9 cellular contexts compared by ENCODE assay signal in genomic region chr6:149990672-149991402, GRCh38. TPM values are rescaled to one million over a fixed set of nuclear protein-coding genes. Genes with fewer than 3 reads are reported as not detected.
DNase-seq lines count a peak whose midpoint lies in the region; ATAC-seq, FAIRE-seq and TF ChIP-seq lines count a peak whose summit lies in the region.
"Had no signal": no experiment of that assay in that cellular context is flagged by ENCODE, and none has a peak within 500 bp of the region (broad histone marks: within the 10 kb centered on the region; RNA-seq: fewer than 3 reads in every experiment).

No MANE protein-coding gene starts in this region.

- H3K27ac Mint-ChIP-seq in stimulated activated effector memory CD8-positive, alpha-beta T cell treated with anti-CD3 and anti-CD28 coated beads, Interleukin-12 subunit alpha, Interleukin-12 subunit beta, amount 100 ng/mL, for 72 hours = no peak overlapping the region

- no peak for TF ChIP-seq EP300 in A549 (IDR thresholded peaks at IDR 0.05)

- 0 out of 3 replicates have a peak, but pooled peaks cover 6% of the 10 kb centered on the region for H3K4me1 ChIP-seq in A549
- H3K4me1 ChIP-seq in right cardiac atrium (ENCODE audit: control insufficient read depth, insufficient read depth, low read length) = peaks cover 3% of the 10 kb centered on the region

- H3K27ac ChIP-seq in A549 (no peak overlapping the region), SU-DHL-6 (ENCODE audit: low read depth, low read length) (no peak overlapping the region), right cardiac atrium (ENCODE audit: low read length) (no peak overlapping the region)

- peaks cover 6% of the 10 kb centered on the region for H3K36me3 Mint-ChIP-seq in stimulated activated effector memory CD8-positive, alpha-beta T cell treated with anti-CD3 and anti-CD28 coated beads, Interleukin-12 subunit alpha, Interleukin-12 subunit beta, amount 100 ng/mL, for 72 hours

- no peaks in the 10 kb centered on the region for H3F3A ChIP-seq in SU-DHL-6 (ENCODE audit: insufficient read depth)

- H3K4me3 ChIP-seq in A549 (peak overlapping the region; percentile 45), SU-DHL-6 (ENCODE audit: insufficient read depth, low read length, poor library complexity, severe bottlenecking) (no peak overlapping the region), right cardiac atrium (ENCODE audit: low read length) (peak overlapping the region; percentile 23)

- ATAC-seq in A549 (peak; percentile 51 to 71), right cardiac atrium (no peak), GM21619 (IDR thresholded peaks at IDR 0.05; ENCODE audit: unreplicated experiment) (no peak)
- ATAC-seq in stimulated activated effector memory CD8-positive, alpha-beta T cell treated with anti-CD3 and anti-CD28 coated beads, Interleukin-12 subunit alpha, Interleukin-12 subunit beta, amount 100 ng/mL, for 72 hours = peak; percentile 70

- H3K27me3 ChIP-seq in SU-DHL-6 (ENCODE audit: low read length) (no peaks in the 10 kb centered on the region), right cardiac atrium (ENCODE audit: control insufficient read depth, insufficient read depth) (peaks cover 7% of the 10 kb centered on the region)

- FAIRE-seq in A549 (lab: Jason Lieb, UNC) = no peak
- FAIRE-seq in GM18507 (lab: Jason Lieb, UNC) = peak; percentile 73
- FAIRE-seq: endometrium had no signal

- H3K4me1 Mint-ChIP-seq in stimulated activated effector memory CD8-positive, alpha-beta T cell treated with anti-CD3 and anti-CD28 coated beads, Interleukin-12 subunit alpha, Interleukin-12 subunit beta, amount 100 ng/mL, for 72 hours = peaks cover 40% of the 10 kb centered on the region

- peak overlapping the region; percentile 84 for H3K4me2 ChIP-seq in A549
- H3K4me2 ChIP-seq in SU-DHL-6 (ENCODE audit: low read depth, low read length, poor library complexity, severe bottlenecking) = peak overlapping the region; percentile 43

- POLR2A ChIA-PET in A549 (lab: Yijun Ruan, JAX) = interaction anchor here (0.6 kb wide), 1 partner anchor 29 kb away, joined by 3 read pairs; no protein-coding TSS in a partner anchor

- no peaks in the 10 kb centered on the region for H3K9me2 ChIP-seq in SU-DHL-6 (replicated peaks; ENCODE audit: insufficient read depth, low read length)

- WGBS in A549 (ENCODE audit: missing lambda C conversion rate) = 10% methylated on average over 23 of the region's 48 CpGs
- WGBS in right cardiac atrium = 1% methylated on average over 48 of the region's 48 CpGs

- H3K9me3 ChIP-seq in A549 (peaks cover 14% of the 10 kb centered on the region; the same call in 2 of the 3 replicates), SU-DHL-6 (ENCODE audit: insufficient read depth, low read length) (no peaks in the 10 kb centered on the region), right cardiac atrium (ENCODE audit: control insufficient read depth, low read length) (no peaks in the 10 kb centered on the region)

- CTCF ChIA-PET in A549 (lab: Yijun Ruan, JAX) = interaction anchor here (0.6 to 1.6 kb wide), 4 partner anchors 15 to 366 kb away, joined by 3 read pairs; no protein-coding TSS in a partner anchor

- no peak for TF ChIP-seq RAD21 in A549 (conservative IDR thresholded peaks at IDR 0.05 in 1 of 2, IDR thresholded peaks at IDR 0.05 in 1 of 2)

- H3K79me2 ChIP-seq in SU-DHL-6 (ENCODE audit: insufficient read depth, low read length) = no peaks in the 10 kb centered on the region

- H3K9me3 Mint-ChIP-seq in stimulated activated effector memory CD8-positive, alpha-beta T cell treated with anti-CD3 and anti-CD28 coated beads, Interleukin-12 subunit alpha, Interleukin-12 subunit beta, amount 100 ng/mL, for 72 hours = peaks cover 5% of the 10 kb centered on the region

- no peaks in the 10 kb centered on the region for H4K20me1 ChIP-seq in SU-DHL-6 (ENCODE audit: low read depth, low read length)

- peak overlapping the region; percentile 71 for H3K4me3 Mint-ChIP-seq in stimulated activated effector memory CD8-positive, alpha-beta T cell treated with anti-CD3 and anti-CD28 coated beads, Interleukin-12 subunit alpha, Interleukin-12 subunit beta, amount 100 ng/mL, for 72 hours

- H3K9ac ChIP-seq in SU-DHL-6 (ENCODE audit: low read length) = no peak overlapping the region

- no peak overlapping the region for H2AFZ ChIP-seq in SU-DHL-6 (ENCODE audit: low read depth, low read length, severe bottlenecking)

- TF ChIP-seq CTCF in A549 (IDR thresholded peaks at IDR 0.05) (no peak), SU-DHL-6 (IDR thresholded peaks at IDR 0.05; ENCODE audit: insufficient read depth, low read length, poor library complexity, severe bottlenecking) (no peak)

- intact Hi-C loops in right cardiac atrium (cut with DNase I) = no loop called here

- H3K36me3 ChIP-seq in SU-DHL-6 (ENCODE audit: low read length) = no peaks in the 10 kb centered on the region

- no peak for TF ChIP-seq POLR2A in A549 (IDR thresholded peaks at IDR 0.05; ENCODE audit: low read length)

- DNase-seq in A549 (ENCODE audit: low read depth in 1 of 2, low spot score in 1 of 2) (peak in 1 of 2 experiments; percentile 34), GM18507 (ENCODE audit: extremely low spot score, insufficient read length, low read depth) (no peak), right cardiac atrium (peak in 1 of 3 donors; percentile 43), NCI-H82 (lab: John Stamatoyannopoulos, UW) (no peak), NCI-H1436 (lab: John Stamatoyannopoulos, UW) (no peak)
- peak in 1 of 2 donors; percentile 66 for DNase-seq in stimulated activated effector memory CD8-positive, alpha-beta T cell treated with anti-CD3 and anti-CD28 coated beads, Interleukin-12 subunit alpha, Interleukin-12 subunit beta, amount 100 ng/mL, for 72 hours (ENCODE audit: low spot score in 2 of 2)

TF ChIP-seq in A549, 52 proteins besides CTCF, POLR2A, EP300 and RAD21:
- TF ChIP-seq PHF8 (IDR thresholded peaks at IDR 0.05; ENCODE audit: borderline replicate concordance, low read depth) (no peak), PBX3 (IDR thresholded peaks at IDR 0.05) (no peak), MYC (IDR thresholded peaks at IDR 0.05; ENCODE audit: borderline replicate concordance, low read length) (no peak), HOXB5 (CRISPR knock-in tag; IDR thresholded peaks at IDR 0.05) (no peak)

RNA-seq across cellular contexts. Expression of gene ULBP1, which starts 27.1 kb away (rescaled TPM):
- polyA plus RNA-seq in A549 (2011; rRNA removed) (5.7 and 6.6 TPM in 2 replicates), A549 (2017; fragmentation: RNase III; extraction: RNeasy Plus Mini Kit Qiagen cat#74134 plus additional on column Dnase treatment) (0.89 to 1.2 TPM (median 1.1 TPM) in 3 replicates), right cardiac atrium (0.20 TPM)
- polyA plus RNA-seq in A549 (2012; cell fraction: cytosol; rRNA removed) = 0.67 and 0.70 TPM in 2 replicates
- polyA plus RNA-seq in A549 (2012; cell fraction: nucleus; rRNA removed) = 0.31 and 0.36 TPM in 2 replicates
- polyA minus RNA-seq in A549 (2011; rRNA and poly(A)+ RNA removed) = 1.4 TPM in 2 replicates
- total RNA-seq in right cardiac atrium = under 1 TPM in 3 of 4 donors, not detected in 1; 0.20 to 0.22 (median 0.21) TPM

RNA-seq across cellular contexts. Expression of gene RAET1L, which starts 34.5 kb away (rescaled TPM):
- 0.09 TPM in 1 of 2 replicates, not detected in the other for polyA plus RNA-seq in A549 (2011; rRNA removed)
- 0.09 TPM in 1 of 2 replicates, not detected in the other for polyA plus RNA-seq in A549 (2012; cell fraction: cytosol; rRNA removed)
- 0.06 TPM in 1 of 2 replicates, not detected in the other for polyA plus RNA-seq in A549 (2012; cell fraction: nucleus; rRNA removed)
- polyA plus RNA-seq in A549 (2017; fragmentation: RNase III; extraction: RNeasy Plus Mini Kit Qiagen cat#74134 plus additional on column Dnase treatment) = 0.18 to 0.22 TPM in 2 of 3 replicates, not detected in the other
- polyA minus RNA-seq in A549 (2011; rRNA and poly(A)+ RNA removed) = not detected in 2 replicates
- not detected for total RNA-seq in right cardiac atrium
- polyA plus RNA-seq in right cardiac atrium = not detected

RNA-seq across cellular contexts. Expression of gene ULBP2, which starts 49.0 kb away (rescaled TPM):
- 2.7 and 3.2 TPM in 2 replicates for polyA plus RNA-seq in A549 (2011; rRNA removed)
- 2.0 TPM in 2 replicates for polyA plus RNA-seq in A549 (2012; cell fraction: cytosol; rRNA removed)
- polyA plus RNA-seq in A549 (2012; cell fraction: nucleus; rRNA removed) = 1.8 and 2.2 TPM in 2 replicates
- polyA plus RNA-seq in A549 (2017; fragmentation: RNase III; extraction: RNeasy Plus Mini Kit Qiagen cat#74134 plus additional on column Dnase treatment) = 4.2 to 5.0 TPM (median 4.5 TPM) in 3 replicates
- polyA minus RNA-seq in A549 (2011; rRNA and poly(A)+ RNA removed) = 0.39 and 1.4 TPM in 2 replicates
- total RNA-seq in right cardiac atrium = 1 to 10 TPM in 3 of 4 donors, under 1 TPM in 1; 0.31 to 1.2 (median 1.1) TPM
- 1.1 TPM for polyA plus RNA-seq in right cardiac atrium

Comparison
In these comparisons a context has a peak if more than half of its experiments do, and no peak if none do; other contexts are left out.
1. ATAC-seq: peak in A549 (2 of 2) and stimulated activated effector memory CD8-positive, alpha-beta T cell treated with anti-CD3 and anti-CD28 coated beads, Interleukin-12 subunit alpha, Interleukin-12 subunit beta, amount 100 ng/mL, for 72 hours (single experiment); none in right cardiac atrium (0 of 2) and GM21619 (single experiment).